ENCODE assay signal across 10 cellular contexts in the genomic region with DNA sequence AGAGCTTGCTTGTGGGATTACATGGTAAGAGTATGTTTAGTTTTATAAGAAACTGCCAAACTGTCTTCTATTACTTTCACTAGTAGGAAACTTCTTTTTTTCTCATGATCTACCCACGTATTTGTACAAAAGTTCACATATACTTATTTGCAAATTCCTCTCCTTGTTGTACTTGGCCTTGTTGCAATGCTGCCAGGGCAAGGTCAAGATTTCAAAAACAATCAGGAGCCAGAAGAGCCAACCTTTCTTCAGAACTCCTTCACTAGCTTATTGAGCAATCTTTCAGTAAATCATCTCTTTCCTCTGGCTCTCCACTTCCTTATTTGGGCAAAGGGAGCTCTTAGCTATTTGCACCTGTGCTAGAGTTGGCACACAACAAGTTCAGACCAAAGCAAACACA. TPM values are rescaled to one million over a fixed set of nuclear protein-coding genes. Genes with fewer than 3 reads are reported as not detected.
DNase-seq lines count a peak whose midpoint lies in the region; ATAC-seq and TF ChIP-seq lines count a peak whose summit lies in the region.
"Had no signal": no experiment of that assay in that cellular context is flagged by ENCODE, and none has a peak within 500 bp of the region (broad histone marks: within the 10 kb centered on the region; RNA-seq: fewer than 3 reads in every experiment).

No MANE protein-coding gene starts in this region.

- WGBS in heart left ventricle, 4 donors: 49 to 63% (median 55%) methylated on average over 1 of the region's 1 CpG
- 0 to 2% methylated on average over 1 of the region's 1 CpG for WGBS in aorta, 2 donors

- H3K4me3 ChIP-seq in heart left ventricle (no peak overlapping the region), fibroblast of pulmonary artery (replicated peaks; ENCODE audit: low read depth, low read length) (no peak overlapping the region), aorta (ENCODE audit: low read length in 2 of 2) (no peak overlapping the region), neural progenitor cell (no peak overlapping the region), A673 (ENCODE audit: low read depth, low read length, poor library complexity, severe bottlenecking) (no peak overlapping the region)

- H3K9me3 Mint-ChIP-seq in immature natural killer cell (no peaks in the 10 kb centered on the region), neural progenitor cell (no peaks in the 10 kb centered on the region)
- H3K9me3 Mint-ChIP-seq: CD14-positive monocyte had no signal

- TF ChIP-seq CTCF in heart left ventricle (IDR thresholded peaks at IDR 0.05) (no peak), fibroblast of pulmonary artery (IDR thresholded peaks at IDR 0.05; ENCODE audit: low read length, missing control alignments) (no peak), neural progenitor cell (IDR thresholded peaks at IDR 0.05) (no peak), A673 (conservative IDR thresholded peaks at IDR 0.05; ENCODE audit: low read depth, low read length) (no peak)

- H3K27me3 Mint-ChIP-seq in immature natural killer cell (ENCODE audit: low read depth in 3 of 3): peaks cover 0 to 5% (median 0%) of the 10 kb centered on the region in 3 donors
- H3K27me3 Mint-ChIP-seq in neural progenitor cell (ENCODE audit: insufficient read depth, low read depth): peaks cover 2% of the 10 kb centered on the region

- H3K27ac Mint-ChIP-seq in immature natural killer cell (no peak overlapping the region), neural progenitor cell (no peak overlapping the region)
- H3K27ac Mint-ChIP-seq: CD14-positive monocyte had no signal

- no peaks in the 10 kb centered on the region for H3K27me3 ChIP-seq in heart left ventricle
- no peaks in the 10 kb centered on the region for H3K27me3 ChIP-seq in aorta (ENCODE audit: control insufficient read depth in 1 of 2, insufficient read depth in 2 of 2, low read length in 1 of 2)
- H3K27me3 ChIP-seq in neural progenitor cell: no peaks in the 10 kb centered on the region
- H3K27me3 ChIP-seq in A673 (replicated peaks; ENCODE audit: insufficient read depth, low read depth, low read length, poor library complexity): no peaks in the 10 kb centered on the region

- no peak for TF ChIP-seq POLR2A in heart left ventricle (IDR thresholded peaks at IDR 0.05)

- no TSS peak for BruUV-seq in A673 (replicated peaks; lab: Mats Ljungman, UMichigan)

- no peak overlapping the region for H3K4me2 ChIP-seq in neural progenitor cell

- H3K79me2 ChIP-seq in neural progenitor cell (ENCODE audit: low read depth): no peaks in the 10 kb centered on the region

- peaks cover 0 to 40% (median 13%) of the 10 kb centered on the region in 12 donors for H3K4me1 ChIP-seq in heart left ventricle
- H3K4me1 ChIP-seq in aorta (ENCODE audit: control insufficient read depth in 1 of 2, insufficient read depth in 2 of 2, low read length in 2 of 2): peaks cover 8 to 20% of the 10 kb centered on the region in 2 donors
- H3K4me1 ChIP-seq in neural progenitor cell: peaks cover 2% of the 10 kb centered on the region
- H3K4me1 ChIP-seq in A673 (ENCODE audit: insufficient read depth, low read length, poor library complexity, severe bottlenecking): peaks cover 19% of the 10 kb centered on the region

- no peak overlapping the region for H3K9ac ChIP-seq in neural progenitor cell

- CTCF ChIA-PET in A673 (lab: Charles Lee): no interaction called here

- peak overlapping the region in 1 of 12 donors; percentile 11 for H3K27ac ChIP-seq in heart left ventricle
- H3K27ac ChIP-seq in aorta (ENCODE audit: low read depth in 1 of 2, low read length in 2 of 2): no peak overlapping the region
- H3K27ac ChIP-seq in neural progenitor cell: no peak overlapping the region
- no peak overlapping the region for H3K27ac ChIP-seq in A673 (ENCODE audit: low read depth, low read length, poor library complexity, severe bottlenecking)

- peaks cover 0 to 11% of the 10 kb centered on the region in 2 donors for H3K4me1 Mint-ChIP-seq in immature natural killer cell
- H3K4me1 Mint-ChIP-seq in neural progenitor cell: peaks cover 5% of the 10 kb centered on the region

- H3K36me3 Mint-ChIP-seq in immature natural killer cell (no peaks in the 10 kb centered on the region), neural progenitor cell (peaks cover 1% of the 10 kb centered on the region)

- H3F3A ChIP-seq in neural progenitor cell (ENCODE audit: low read depth): no peaks in the 10 kb centered on the region

- ATAC-seq in left cardiac atrium: peak; percentile 45 to 74
- no peak for ATAC-seq in heart left ventricle
- ATAC-seq in aorta (ENCODE audit: low FRiP score): peak; percentile 64

- H3K36me3 ChIP-seq in heart left ventricle: peaks cover 0 to 5% (median 0%) of the 10 kb centered on the region in 9 donors
- no peaks in the 10 kb centered on the region for H3K36me3 ChIP-seq in aorta (ENCODE audit: control insufficient read depth in 1 of 2, insufficient read depth in 2 of 2, low read length in 1 of 2)
- H3K36me3 ChIP-seq in neural progenitor cell: peaks cover 5% of the 10 kb centered on the region
- no peaks in the 10 kb centered on the region for H3K36me3 ChIP-seq in A673 (ENCODE audit: insufficient read depth, low read length, poor library complexity, severe bottlenecking)

- POLR2A ChIA-PET in A673 (lab: Charles Lee; ENCODE audit: low non-redundant PET): no interaction called here

- no peaks in the 10 kb centered on the region for H4K20me1 ChIP-seq in neural progenitor cell (ENCODE audit: low read depth)

- H2AFZ ChIP-seq in neural progenitor cell (replicated peaks): no peak overlapping the region

- DNase-seq in left cardiac atrium (peak; percentile 39), heart left ventricle (no peak), NCI-H226 (peak; percentile 42), fibroblast of pulmonary artery (ENCODE audit: low read depth) (peak; percentile 97), aorta (peak in 1 of 2 donors; percentile 59), immature natural killer cell (no peak), neural progenitor cell (ENCODE audit: low spot score) (no peak), A673 (ENCODE audit: low spot score) (no peak)
- DNase-seq: caudate nucleus had no signal

- H3K4me3 Mint-ChIP-seq in immature natural killer cell (no peak overlapping the region), neural progenitor cell (no peak overlapping the region)
- H3K4me3 Mint-ChIP-seq: CD14-positive monocyte had no signal

- H3K9me3 ChIP-seq in heart left ventricle (no peaks in the 10 kb centered on the region), aorta (ENCODE audit: control insufficient read depth, low read length) (no peaks in the 10 kb centered on the region), neural progenitor cell (ENCODE audit: low read depth) (no peaks in the 10 kb centered on the region), A673 (ENCODE audit: low read depth, low read length, poor library complexity, severe bottlenecking) (no peaks in the 10 kb centered on the region)

- intact Hi-C loops in left cardiac atrium (cut with DNase I) (loop anchor here in 1 of 2 donors (10.0 kb wide), 1 partner anchor 688 kb away; no protein-coding TSS in a partner anchor), heart left ventricle (cut with DNase I) (loop anchor here in 1 of 10 donors (10.0 kb wide), 1 partner anchor 688 kb away; no protein-coding TSS in a partner anchor), aorta (cut with DNase I) (loop anchor here in 1 of 2 donors (10.0 kb wide), 1 partner anchor 688 kb away; no protein-coding TSS in a partner anchor), A673 (cut with micrococcal nuclease; ENCODE audit: unreplicated experiment) (no loop called here)

RNA-seq across cellular contexts. Expression of gene SRSF8, which starts 9.7 kb away (rescaled TPM):
- total RNA-seq in left cardiac atrium (10 to 100 TPM; 23.5 to 37.2 TPM), heart left ventricle (10 to 100 TPM; 20.0 to 26.5 (median 23.4) TPM), aorta (10 to 100 TPM; 35.8 to 40.5 TPM), neural progenitor cell (ENCODE audit: low replicate concordance) (17.6 and 17.8 TPM in 2 replicates), A673 (2021) (22.5 and 25.0 TPM in 2 replicates)
- polyA plus RNA-seq in heart left ventricle (10 to 100 TPM; 20.0 to 22.1 TPM), aorta (10 to 100 TPM; 41.9 to 45.4 TPM), immature natural killer cell (10 to 100 TPM; 76.2 to 92.4 (median 82.6) TPM)

RNA-seq across cellular contexts. Expression of gene ENDOD1, which starts 13.2 kb away (rescaled TPM):
- total RNA-seq in left cardiac atrium (10 to 100 TPM; 13.4 to 19.8 TPM), heart left ventricle (10 to 100 TPM in 8 of 9 donors, 1 to 10 TPM in 1; 9.7 to 28.5 (median 12.9) TPM), aorta (10 to 100 TPM; 50.9 to 54.8 TPM), neural progenitor cell (ENCODE audit: low replicate concordance) (1.9 and 2.0 TPM in 2 replicates), A673 (2021) (6.1 and 7.3 TPM in 2 replicates)
- polyA plus RNA-seq in heart left ventricle (10 to 100 TPM in 1 of 2 donors, 1 to 10 TPM in 1; 4.0 to 11.6 TPM), aorta (10 to 100 TPM; 19.0 to 71.8 TPM), immature natural killer cell (10 to 100 TPM; 12.6 to 17.2 (median 15.1) TPM)

RNA-seq across cellular contexts. Expression of gene KDM4F, which starts 27.2 kb away (rescaled TPM):
- not detected for total RNA-seq in left cardiac atrium
- not detected for total RNA-seq in heart left ventricle
- polyA plus RNA-seq in heart left ventricle: not detected
- not detected for total RNA-seq in aorta
- polyA plus RNA-seq in aorta: not detected
- not detected for polyA plus RNA-seq in immature natural killer cell
- not detected in 2 replicates for total RNA-seq in neural progenitor cell (ENCODE audit: low replicate concordance)
- total RNA-seq in A673 (2021): not detected in 2 replicates
- polyA plus RNA-seq: CD14-positive monocyte had no signal

RNA-seq across cellular contexts. Expression of gene KDM4E, which starts 51.4 kb away (rescaled TPM):
- total RNA-seq in left cardiac atrium: not detected
- not detected for total RNA-seq in heart left ventricle
- polyA plus RNA-seq in heart left ventricle: not detected
- total RNA-seq in aorta: not detected
- polyA plus RNA-seq in aorta: not detected
- not detected for polyA plus RNA-seq in immature natural killer cell
- not detected in 2 replicates for total RNA-seq in neural progenitor cell (ENCODE audit: low replicate concordance)
- not detected in 2 replicates for total RNA-seq in A673 (2021)
- polyA plus RNA-seq: CD14-positive monocyte had no signal

Comparison
In these comparisons a context has a peak if more than half of its experiments do, and no peak if none do; other contexts are left out.
1. ATAC-seq: peak in left cardiac atrium (2 of 2) and aorta (single experiment); none in heart left ventricle (0 of 4).
2. DNase-seq: peak in left cardiac atrium (single experiment), NCI-H226 (single experiment) and fibroblast of pulmonary artery (single experiment); none in heart left ventricle (0 of 5), immature natural killer cell (0 of 3), neural progenitor cell (single experiment) and A673 (single experiment).